ENCODE assay signal across 2 cellular contexts in the genomic region with DNA sequence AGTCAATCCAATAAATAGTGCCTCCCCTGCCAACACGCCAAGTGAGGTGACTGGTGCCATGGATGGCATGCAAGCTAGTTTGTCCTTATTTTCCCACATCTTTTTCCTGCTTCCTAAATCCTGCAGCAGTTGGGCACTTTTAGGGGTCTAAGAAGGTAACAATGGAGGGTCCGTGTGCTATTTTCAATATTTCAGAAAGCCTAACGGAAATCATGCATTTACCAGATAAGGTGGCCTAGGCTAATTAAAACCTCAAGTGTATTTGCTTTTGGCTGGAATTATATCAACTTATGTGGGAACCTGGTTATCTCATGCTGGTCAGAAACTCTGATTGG.
TF ChIP-seq lines count a peak whose summit lies in the region.

No MANE protein-coding gene starts in this region.

TF ChIP-seq in endothelial cell of umbilical vein, 7 proteins besides CTCF, POLR2A, EP300 and RAD21:
- TF ChIP-seq MYC (IDR thresholded peaks at IDR 0.05; ENCODE audit: low read depth, low read length): no peak
- TF ChIP-seq FOS (IDR thresholded peaks at IDR 0.05; ENCODE audit: borderline replicate concordance, insufficient read depth, low read length): no peak
- TF ChIP-seq, protein P1, sequence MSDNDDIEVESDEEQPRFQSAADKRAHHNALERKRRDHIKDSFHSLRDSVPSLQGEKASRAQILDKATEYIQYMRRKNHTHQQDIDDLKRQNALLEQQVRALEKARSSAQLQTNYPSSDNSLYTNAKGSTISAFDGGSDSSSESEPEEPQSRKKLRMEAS (IDR thresholded peaks at IDR 0.05; ENCODE audit: insufficient read depth, insufficient read length): no peak
- no peak for TF ChIP-seq EZH2 (IDR thresholded peaks at IDR 0.05; ENCODE audit: borderline replicate concordance, low read depth, low read length, severe bottlenecking)
- no peak for TF ChIP-seq JUN (IDR thresholded peaks at IDR 0.05; ENCODE audit: borderline replicate concordance, insufficient read depth, insufficient read length, low read depth)
- no peak for TF ChIP-seq GATA2 (IDR thresholded peaks at IDR 0.05; ENCODE audit: insufficient read depth, insufficient read length, low read depth, low read length)
- TF ChIP-seq POLR2AphosphoS5 (IDR thresholded peaks at IDR 0.05; ENCODE audit: insufficient read depth, low read depth, low read length): no peak
TF ChIP-seq in endothelial cell of umbilical vein: peak in this region for 0.

TF ChIP-seq in GM12891, 5 proteins besides CTCF, POLR2A, EP300 and RAD21:
- TF ChIP-seq POU2F2 (IDR thresholded peaks at IDR 0.05; ENCODE audit: low read depth, low read length) (no peak), POLR2AphosphoS5 (IDR thresholded peaks at IDR 0.05; ENCODE audit: low read depth, low read length) (no peak), TAF1 (IDR thresholded peaks at IDR 0.05; ENCODE audit: low read depth, low read length) (no peak), PAX5 (IDR thresholded peaks at IDR 0.05; ENCODE audit: insufficient read depth, low read length, severe bottlenecking) (no peak), SPI1 (IDR thresholded peaks at IDR 0.05; ENCODE audit: low read depth, low read length) (no peak)
